ENCODE assay signal across 1 cellular context in the genomic region with DNA sequence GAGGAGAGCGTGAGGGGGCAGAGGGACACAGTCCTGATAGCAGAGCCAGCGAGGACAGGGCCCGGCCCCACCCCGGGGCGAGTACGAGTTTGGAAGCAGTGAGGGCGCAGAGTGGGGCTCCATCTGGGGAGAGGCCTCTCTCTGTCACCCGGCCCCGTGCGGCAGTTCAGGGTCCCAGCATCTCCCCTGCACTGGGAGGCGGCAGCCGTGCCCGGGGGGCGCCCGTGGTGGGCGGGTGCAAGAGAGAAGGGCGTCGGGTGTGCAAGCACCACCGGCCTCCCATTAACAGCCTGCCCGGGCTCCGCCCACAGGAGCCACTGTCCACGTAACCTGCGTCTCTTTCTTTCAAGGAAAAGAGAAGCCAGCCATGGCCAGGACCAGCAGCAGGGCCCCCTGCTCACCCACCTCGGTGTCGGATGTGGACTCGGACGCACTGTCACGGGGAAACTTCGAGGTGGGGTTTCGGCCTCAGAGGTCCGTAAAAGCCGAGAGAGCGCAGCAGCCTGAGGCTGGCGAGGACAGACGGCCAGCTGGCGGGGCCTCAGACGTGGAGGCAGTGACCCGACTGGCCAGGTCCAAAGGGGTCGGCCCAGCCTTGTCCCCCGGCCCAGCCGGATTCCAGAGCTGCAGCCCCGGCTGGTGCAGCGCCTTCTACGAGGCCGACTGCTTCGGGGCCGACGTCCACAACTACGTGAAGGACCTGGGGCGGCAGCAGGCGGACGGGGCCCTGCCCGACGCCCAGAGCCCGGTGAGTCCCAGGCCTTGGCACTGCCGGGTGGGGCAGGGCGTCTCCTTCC.
TF ChIP-seq lines count a peak whose summit lies in the region.

No MANE protein-coding gene starts in this region.

TF ChIP-seq in WTC11, 78 proteins besides CTCF, POLR2A, EP300 and RAD21:
- no peak for TF ChIP-seq GABPB1 (CRISPR knock-in tag; IDR thresholded peaks at IDR 0.05)
